Comparison of ENCODE assay signal across 8 cellular contexts in genomic region chr7:2314209-2314955, GRCh38.
DNase-seq lines count a peak whose midpoint lies in the region; ATAC-seq and TF ChIP-seq lines count a peak whose summit lies in the region.

Gene SNX8, minus strand, starts transcription at chr7:2314441. Its CDS starts 20 bp downstream, at chr7:2314421.

- peak; percentile 65 for ATAC-seq in HG03159 (IDR thresholded peaks at IDR 0.05; ENCODE audit: unreplicated experiment)

- in situ Hi-C loops in GM18951 (cut with MboI; ENCODE audit: low sequenced_read_pairs, unreplicated experiment): no loop called here

- TF ChIP-seq POLR2A in GM18951 (IDR thresholded peaks at IDR 0.05; ENCODE audit: extremely low read depth, insufficient read depth, insufficient read length): peak; percentile 85

- peak; percentile 99 for DNase-seq in AG08395 (ENCODE audit: low spot score)
- DNase-seq in NCI-H2227 (lab: John Stamatoyannopoulos, UW; ENCODE audit: unreplicated experiment): peak; percentile 90
- peak; percentile 91 to 98 (median 96) for DNase-seq in activated CD4-positive, CD25-positive, alpha-beta regulatory T cell (lab: John Stamatoyannopoulos, UW)
- peak; percentile 92 for DNase-seq in central memory CD4-positive, alpha-beta T cell
- peak; percentile 81 for DNase-seq in iris pigment epithelial cell (ENCODE audit: low read depth)
- peak; percentile 89 to 97 for DNase-seq in stimulated activated CD4-positive, alpha-beta T cell treated with anti-CD3 and anti-CD28 coated beads, Interleukin-12 subunit alpha, Interleukin-12 subunit beta, amount 100 ng/mL, for 24 hours (ENCODE audit: low read depth in 2 of 2)

Comparison
In these comparisons a context has a peak if more than half of its experiments do, and no peak if none do; other contexts are left out.
1. Peak in every context shown above with its lines: DNase-seq and ATAC-seq.